In the genomic region with DNA sequence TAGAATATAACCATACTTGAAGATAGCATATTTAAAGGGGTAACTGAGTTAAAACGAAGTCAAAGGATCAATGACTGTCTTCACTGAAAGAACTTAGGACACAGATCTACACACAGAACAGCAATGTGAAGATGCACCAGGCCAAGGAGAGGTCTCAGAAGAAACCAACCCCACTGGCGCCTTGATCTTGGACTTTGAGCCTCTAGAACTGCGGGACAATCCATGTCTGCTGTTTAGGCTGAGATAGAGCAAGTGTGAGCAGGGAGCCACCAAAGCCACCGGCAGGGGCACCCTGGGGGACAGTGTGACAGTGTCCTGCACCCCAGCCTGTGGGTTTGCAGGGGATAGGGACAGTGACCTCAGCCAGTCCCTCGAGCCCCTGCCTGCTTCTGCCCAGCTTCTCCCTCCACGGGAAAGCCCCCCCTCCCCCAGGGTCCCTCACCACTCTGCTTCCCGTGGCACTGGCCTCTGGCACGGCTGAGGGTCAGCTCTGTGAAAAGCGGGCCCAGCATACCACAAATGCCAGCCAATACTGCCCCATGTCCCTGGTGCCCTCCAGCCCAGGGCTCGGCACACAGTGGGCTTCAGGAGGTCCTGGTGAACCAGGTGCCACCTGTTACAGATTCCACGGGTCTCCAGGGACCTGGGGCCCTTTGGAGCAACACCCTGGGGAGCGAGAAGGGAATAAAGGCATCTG, we compare ENCODE assay signal across 16 cellular contexts. TPM values are rescaled to one million over a fixed set of nuclear protein-coding genes. Genes with fewer than 3 reads are reported as not detected.
DNase-seq lines count a peak whose midpoint lies in the region; ATAC-seq and TF ChIP-seq lines count a peak whose summit lies in the region.
"Had no signal": no experiment of that assay in that cellular context is flagged by ENCODE, and none has a peak within 500 bp of the region (broad histone marks: within the 10 kb centered on the region; RNA-seq: fewer than 3 reads in every experiment).

No MANE protein-coding gene starts in this region.

- H4K5ac ChIP-seq in mesendoderm (ENCODE audit: low read length), result no peak overlapping the region

- H3K27ac ChIP-seq in Peyer's patch (peak overlapping the region; percentile 16 to 87 (median 67)), mesenchymal stem cell (ENCODE audit: low read length, poor library complexity, severe bottlenecking) (no peak overlapping the region), thymus (ENCODE audit: low read depth) (peak overlapping the region; percentile 93), mesendoderm (ENCODE audit: low read depth, low read length) (no peak overlapping the region)
- H3K27ac ChIP-seq: left ventricle myocardium inferior, SJSA1 had no signal

- no peak overlapping the region for H3K56ac ChIP-seq in mesendoderm (ENCODE audit: low read length)

- H4K91ac ChIP-seq in mesenchymal stem cell (ENCODE audit: low read length), result no peak overlapping the region

- 95% methylated on average over 11 of the region's 12 CpGs for WGBS in mesenchymal stem cell
- 92% methylated on average over 12 of the region's 12 CpGs for WGBS in thymus
- WGBS in mesendoderm (ENCODE audit: extremely low coverage, insufficient coverage, low lambda C conversion rate), result no CpG with 5 or more reads among the region's 12 CpGs

- H3K9ac ChIP-seq in mesenchymal stem cell (ENCODE audit: low read length), result no peak overlapping the region
- no peak overlapping the region for H3K9ac ChIP-seq in mesendoderm (ENCODE audit: low read length)

- H3K4me3 ChIP-seq in Peyer's patch (no peak overlapping the region), mesenchymal stem cell (ENCODE audit: insufficient read depth in 1 of 2, low read depth in 1 of 2, low read length in 2 of 2) (no peak overlapping the region), thymus (ENCODE audit: low read length) (no peak overlapping the region), mesendoderm (ENCODE audit: low read length) (no peak overlapping the region), HAP-1 (no peak overlapping the region)
- H3K4me3 ChIP-seq: left ventricle myocardium inferior, MG63, SJSA1 had no signal

- H3K18ac ChIP-seq in mesenchymal stem cell (ENCODE audit: low read depth in 1 of 2, low read length in 2 of 2) (no peak overlapping the region), mesendoderm (ENCODE audit: low read length) (no peak overlapping the region)

- in situ Hi-C loops in HAP-1 (cut with MboI; ENCODE audit: low sequenced_read_pairs), result no loop called here

- H3K9me3 ChIP-seq in Peyer's patch (no peaks in the 10 kb centered on the region), mesenchymal stem cell (ENCODE audit: control insufficient read depth, low read length) (no peaks in the 10 kb centered on the region), thymus (ENCODE audit: control insufficient read depth) (no peaks in the 10 kb centered on the region), HAP-1 (no peaks in the 10 kb centered on the region)
- H3K9me3 ChIP-seq: left ventricle myocardium inferior, MG63, SJSA1 had no signal

- ATAC-seq in activated CD8-positive, alpha-beta memory T cell treated with anti-CD3 and anti-CD28 coated beads, Interleukin-2, amount 10 ng/mL, durations not matched to agents 7 days and 5 days, result no peak
- ATAC-seq: HCT116 had no signal

- peak in 1 of 6 experiments; percentile 6 for TF ChIP-seq CTCF in Peyer's patch (IDR thresholded peaks at IDR 0.05)

- peaks cover 49% of the 10 kb centered on the region for H3K4me1 Mint-ChIP-seq in activated CD8-positive, alpha-beta memory T cell treated with anti-CD3 and anti-CD28 coated beads, Interleukin-2, amount 10 ng/mL, durations not matched to agents 7 days and 5 days

- H3K36me3 Mint-ChIP-seq in activated CD8-positive, alpha-beta memory T cell treated with anti-CD3 and anti-CD28 coated beads, Interleukin-2, amount 10 ng/mL, durations not matched to agents 7 days and 5 days, result peaks cover 9% of the 10 kb centered on the region

- no peak overlapping the region for H2AFZ ChIP-seq in mesenchymal stem cell (ENCODE audit: low read depth, low read length)

- no peaks in the 10 kb centered on the region for H3K9me3 Mint-ChIP-seq in activated CD8-positive, alpha-beta memory T cell treated with anti-CD3 and anti-CD28 coated beads, Interleukin-2, amount 10 ng/mL, durations not matched to agents 7 days and 5 days (ENCODE audit: low read depth)

- H3K4me2 ChIP-seq in mesenchymal stem cell (ENCODE audit: low read length, poor library complexity, severe bottlenecking) (no peak overlapping the region), mesendoderm (ENCODE audit: low read length) (no peak overlapping the region)

- no peak overlapping the region for H2BK15ac ChIP-seq in mesenchymal stem cell (ENCODE audit: low read depth, poor library complexity, severe bottlenecking)
- H2BK15ac ChIP-seq in mesendoderm (replicated peaks; ENCODE audit: low read depth), result no peak overlapping the region

- no peak overlapping the region for H2BK5ac ChIP-seq in mesenchymal stem cell (ENCODE audit: low read depth, low read length, poor library complexity, severe bottlenecking)
- no peak overlapping the region for H2BK5ac ChIP-seq in mesendoderm (ENCODE audit: low read length)

- no peak overlapping the region for H2AK5ac ChIP-seq in mesenchymal stem cell (ENCODE audit: low read length, severe bottlenecking)
- H2AK5ac ChIP-seq in mesendoderm (ENCODE audit: low read length), result no peak overlapping the region

- H3K27me3 ChIP-seq in Peyer's patch, result no peaks in the 10 kb centered on the region
- H3K27me3 ChIP-seq in mesenchymal stem cell (ENCODE audit: control insufficient read depth in 1 of 2, insufficient read depth in 1 of 2, low read length in 2 of 2), result no peaks in the 10 kb centered on the region
- H3K27me3 ChIP-seq in thymus (ENCODE audit: control insufficient read depth, insufficient read depth), result no peaks in the 10 kb centered on the region
- no peaks in the 10 kb centered on the region for H3K27me3 ChIP-seq in mesendoderm (ENCODE audit: insufficient read depth, low read length, poor library complexity)
- H3K27me3 ChIP-seq in HAP-1 (ENCODE audit: low read depth), result no peaks in the 10 kb centered on the region
- H3K27me3 ChIP-seq: MG63, SJSA1 had no signal

- H4K8ac ChIP-seq in mesenchymal stem cell (ENCODE audit: low read length) (peak overlapping the region; percentile 24), mesendoderm (ENCODE audit: low read depth, low read length) (no peak overlapping the region)

- H3K79me1 ChIP-seq in mesenchymal stem cell (replicated peaks; ENCODE audit: low read length, poor library complexity, severe bottlenecking), result peaks cover 39% of the 10 kb centered on the region
- no peaks in the 10 kb centered on the region for H3K79me1 ChIP-seq in mesendoderm (ENCODE audit: low read length)

- peak overlapping the region in 1 of 2 experiments; percentile 41 for H3K14ac ChIP-seq in mesenchymal stem cell (ENCODE audit: low read length in 2 of 2)

- no peaks in the 10 kb centered on the region for H3K79me2 ChIP-seq in mesendoderm (ENCODE audit: control insufficient read depth, insufficient read depth, low read length)

- H3K27ac Mint-ChIP-seq in activated CD8-positive, alpha-beta memory T cell treated with anti-CD3 and anti-CD28 coated beads, Interleukin-2, amount 10 ng/mL, durations not matched to agents 7 days and 5 days, result no peak overlapping the region

- TF ChIP-seq POLR2A in Peyer's patch (IDR thresholded peaks at IDR 0.05), result no peak

- H3K4ac ChIP-seq in mesenchymal stem cell (ENCODE audit: low read depth in 1 of 2, low read length in 2 of 2), result no peak overlapping the region
- no peak overlapping the region for H3K4ac ChIP-seq in mesendoderm (ENCODE audit: low read depth, low read length)

- H2BK120ac ChIP-seq in mesenchymal stem cell (ENCODE audit: low read depth, low read length) (no peak overlapping the region), mesendoderm (ENCODE audit: low read depth, low read length) (no peak overlapping the region)

- H3K23ac ChIP-seq in mesenchymal stem cell (ENCODE audit: low read length in 2 of 2), result no peak overlapping the region
- H3K23ac ChIP-seq in mesendoderm (ENCODE audit: low read length), result no peak overlapping the region

- peak; percentile 23 for DNase-seq in activated T-cell treated with anti-CD3 and anti-CD28 coated beads, Interleukin-2, amount 50 U/mL, for 1 hour
- no peak for DNase-seq in activated T-cell treated with anti-CD3 and anti-CD28 coated beads for 4 hours
- DNase-seq in Peyer's patch, result no peak
- DNase-seq in mesenchymal stem cell, result no peak
- DNase-seq in mesendoderm, result no peak
- no peak for DNase-seq in HAP-1 (ENCODE audit: low spot score in 2 of 2)
- no peak for DNase-seq in activated CD8-positive, alpha-beta memory T cell treated with anti-CD3 and anti-CD28 coated beads, Interleukin-2, amount 10 ng/mL, durations not matched to agents 7 days and 5 days
- DNase-seq: activated CD4-positive, CD25-positive, alpha-beta regulatory T cell; dermis blood vessel endothelial cell; left ventricle myocardium inferior; MG63; NCI-H2029; occipital lobe had no signal

- no peak overlapping the region for H2BK12ac ChIP-seq in mesenchymal stem cell (ENCODE audit: low read length in 2 of 2)

- H3K4me1 ChIP-seq in Peyer's patch, result peaks cover 3 to 42% (median 39%) of the 10 kb centered on the region in 4 donors
- H3K4me1 ChIP-seq in mesenchymal stem cell (ENCODE audit: control insufficient read depth, insufficient read depth, low read depth, low read length), result no peaks in the 10 kb centered on the region
- peaks cover 55% of the 10 kb centered on the region for H3K4me1 ChIP-seq in thymus (ENCODE audit: control insufficient read depth, insufficient read depth, low read length)
- H3K4me1 ChIP-seq in mesendoderm (ENCODE audit: control insufficient read depth, low read depth, low read length), result no peaks in the 10 kb centered on the region
- H3K4me1 ChIP-seq in HAP-1, result no peaks in the 10 kb centered on the region

- H3K4me3 Mint-ChIP-seq in activated CD8-positive, alpha-beta memory T cell treated with anti-CD3 and anti-CD28 coated beads, Interleukin-2, amount 10 ng/mL, durations not matched to agents 7 days and 5 days, result no peak overlapping the region

- H3K36me3 ChIP-seq in Peyer's patch (no peaks in the 10 kb centered on the region), mesenchymal stem cell (ENCODE audit: control insufficient read depth in 1 of 2, insufficient read depth in 2 of 2, low read depth in 1 of 2, low read length in 2 of 2) (peaks cover 18 to 53% of the 10 kb centered on the region in 2 experiments), thymus (ENCODE audit: control insufficient read depth, insufficient read depth) (peaks cover 7% of the 10 kb centered on the region), mesendoderm (ENCODE audit: control insufficient read depth, insufficient read depth, low read length) (no peaks in the 10 kb centered on the region), HAP-1 (replicated peaks) (0 out of 2 replicates have a peak, but pooled peaks cover 4% of the 10 kb centered on the region)
- H3K36me3 ChIP-seq: SJSA1 had no signal

- CTCF ChIA-PET in activated CD8-positive, alpha-beta memory T cell treated with anti-CD3 and anti-CD28 coated beads, Interleukin-2, amount 10 ng/mL, durations not matched to agents 7 days and 5 days (lab: Charles Lee), result interaction anchor here (1.8 to 24.3 kb wide), 2 partner anchors 17 to 33 kb away, joined by 13 to 449 read pairs; a partner anchor contains a TSS

- H3K27me3 Mint-ChIP-seq in activated CD8-positive, alpha-beta memory T cell treated with anti-CD3 and anti-CD28 coated beads, Interleukin-2, amount 10 ng/mL, durations not matched to agents 7 days and 5 days, result peaks cover 26% of the 10 kb centered on the region

RNA-seq across cellular contexts. Expression of a gene that starts 40.8 kb away (rescaled TPM):
- 100 to 1,000 TPM in 1 of 4 donors, 10 to 100 TPM in 3; 12.1 to 129 (median 37.2) TPM for total RNA-seq in Peyer's patch
- 39.9 TPM for polyA plus RNA-seq in mesenchymal stem cell (2013, experiment 1 of 2)
- 38.0 TPM for polyA plus RNA-seq in mesenchymal stem cell (2013, experiment 2 of 2)
- polyA plus RNA-seq in thymus, result 16.5 TPM
- 0.87 TPM for polyA plus RNA-seq in mesendoderm (2013, experiment 1 of 2)
- 0.88 TPM for polyA plus RNA-seq in mesendoderm (2013, experiment 2 of 2)
- 100 to 1,000 TPM in 1 of 2 experiments, 10 to 100 TPM in 1; 62.1 to 124 TPM for total RNA-seq in activated CD8-positive, alpha-beta memory T cell treated with anti-CD3 and anti-CD28 coated beads, Interleukin-2, amount 10 ng/mL, durations not matched to agents 7 days and 5 days

Comparison
In these comparisons a context has a peak if more than half of its experiments do, and no peak if none do; other contexts are left out.
1. H3K27ac ChIP-seq: peak in Peyer's patch (4 of 4) and thymus (single experiment); none in mesenchymal stem cell (single experiment) and mesendoderm (single experiment).